ENCODE assay signal across 13 cellular contexts in genomic region chr20:59837623-59838394, GRCh38.
DNase-seq lines count a peak whose midpoint lies in the region; ATAC-seq, FAIRE-seq and TF ChIP-seq lines count a peak whose summit lies in the region.
"Had no signal": no experiment of that assay in that cellular context is flagged by ENCODE, and none has a peak within 500 bp of the region (broad histone marks: within the 10 kb centered on the region; RNA-seq: fewer than 3 reads in every experiment).

No MANE protein-coding gene starts in this region.

- no peaks in the 10 kb centered on the region for H3K27me3 ChIP-seq in bronchial epithelial cell (ENCODE audit: control insufficient read depth, insufficient read depth, low read length)

- no peak for TF ChIP-seq CTCF in bronchial epithelial cell (IDR thresholded peaks at IDR 0.05; ENCODE audit: insufficient read depth, low read length, severe bottlenecking)

- FAIRE-seq in bronchial epithelial cell (lab: Jason Lieb, UNC), result no peak
- FAIRE-seq: endothelial cell of umbilical vein had no signal

- peak; percentile 89 for ATAC-seq in GM18517 (IDR thresholded peaks at IDR 0.05; ENCODE audit: unreplicated experiment)
- ATAC-seq in GM21390 (IDR thresholded peaks at IDR 0.05; ENCODE audit: unreplicated experiment), result peak; percentile 83
- peak; percentile 84 for ATAC-seq in HG03095 (IDR thresholded peaks at IDR 0.05; ENCODE audit: unreplicated experiment)
- ATAC-seq: CD8-positive, alpha-beta T cell; naive thymus-derived CD4-positive, alpha-beta T cell had no signal

- H3K4me3 ChIP-seq in bronchial epithelial cell (ENCODE audit: low read depth, low read length), result peak overlapping the region; percentile 41

- DNase-seq in bronchial epithelial cell (ENCODE audit: low read depth) (peak; percentile 57), T1000 (lab: John Stamatoyannopoulos, UW) (no peak), NCI-H510A treated with DMSO at 0.1 percent for 48 hours (lab: John Stamatoyannopoulos, UW) (no peak), AML-193 (lab: John Stamatoyannopoulos, UW) (no peak), pons (ENCODE audit: low spot score) (no peak)
- DNase-seq: activated CD8-positive, alpha-beta memory T cell treated with anti-CD3 and anti-CD28 coated beads, Interleukin-2, amount 50 U/mL, for 48 hours; CD8-positive, alpha-beta T cell; naive thymus-derived CD4-positive, alpha-beta T cell; NCI-H2029 treated with DMSO at 0.1 percent for 48 hours had no signal

- H3K36me3 ChIP-seq in bronchial epithelial cell (ENCODE audit: control insufficient read depth, insufficient read depth, low read length), result peaks cover 3% of the 10 kb centered on the region
